In genomic region chr16:56673916-56674315, GRCh38 we compare ENCODE assay signal across 9 cellular contexts. TPM values are rescaled to one million over a fixed set of nuclear protein-coding genes. Genes with fewer than 3 reads are reported as not detected.
DNase-seq lines count a peak whose midpoint lies in the region; ATAC-seq, FAIRE-seq and TF ChIP-seq lines count a peak whose summit lies in the region.
"Had no signal": no experiment of that assay in that cellular context is flagged by ENCODE, and none has a peak within 500 bp of the region (broad histone marks: within the 10 kb centered on the region; RNA-seq: fewer than 3 reads in every experiment).

No MANE protein-coding gene starts in this region.

- H3K9me3 Mint-ChIP-seq in CD14-positive monocyte: peaks cover 0 to 14% (median 6%) of the 10 kb centered on the region in 7 donors
- H3K9me3 Mint-ChIP-seq: dendritic cell treated with granulocyte-macrophage colony-stimulating factor and Interleukin-4, amounts not matched to agents 40 ng/mL and 50 ng/mL, for 4 days had no signal

- TF ChIP-seq EP300 in Ishikawa (IDR thresholded peaks at IDR 0.05; ENCODE audit: borderline replicate concordance) (no peak), HepG2 (IDR thresholded peaks at IDR 0.05; ENCODE audit: low read depth in 2 of 2, low read length in 2 of 2) (no peak), HepG2 (CRISPR knock-in tag; IDR thresholded peaks at IDR 0.05; ENCODE audit: borderline replicate concordance) (no peak)

- peak; percentile 58 for TF ChIP-seq CTCF in CD14-positive monocyte (IDR thresholded peaks at IDR 0.05)
- TF ChIP-seq CTCF in astrocyte of the spinal cord (IDR thresholded peaks at IDR 0.05; ENCODE audit: low read depth, low read length): peak; percentile 63
- TF ChIP-seq CTCF in HepG2 (CRISPR knock-in tag; IDR thresholded peaks at IDR 0.05): peak; percentile 83

- peak; percentile 43 for TF ChIP-seq RAD21 in Ishikawa (IDR thresholded peaks at IDR 0.05; ENCODE audit: low read depth)
- TF ChIP-seq RAD21 in HepG2 (CRISPR knock-in tag; IDR thresholded peaks at IDR 0.05): peak; percentile 79

- H2AFZ ChIP-seq in HepG2 (ENCODE audit: low read length): no peak overlapping the region

- ATAC-seq in HepG2: peak; percentile 75
- no peak for ATAC-seq in GM18907 (IDR thresholded peaks at IDR 0.05; ENCODE audit: unreplicated experiment)
- ATAC-seq in aorta (ENCODE audit: low FRiP score): no peak

- no peak overlapping the region for H3K27ac ChIP-seq in HepG2 (ENCODE audit: extremely low read length, insufficient read depth, low read length)
- H3K27ac ChIP-seq in aorta (ENCODE audit: low read depth in 1 of 2, low read length in 2 of 2): no peak overlapping the region
- H3K27ac ChIP-seq in effector memory CD4-positive, alpha-beta T cell (ENCODE audit: insufficient read depth, low read length, poor library complexity, severe bottlenecking): no peak overlapping the region

- in situ Hi-C loops in astrocyte of the spinal cord (cut with HindIII; ENCODE audit: low sequenced_read_pairs): no loop called here
- in situ Hi-C loops in HepG2 (cut with HindIII; ENCODE audit: extremely low pct_ligation_motif_present, low pct_unique_long_range_greater_than_20kb): no loop called here

- intact Hi-C loops in CD14-positive monocyte (cut with micrococcal nuclease): no loop called here
- intact Hi-C loops in HepG2 (cut with micrococcal nuclease; ENCODE audit: unreplicated experiment): loop anchor here (1.0 to 5.0 kb wide), 2 partner anchors 28 to 188 kb away; no protein-coding TSS in a partner anchor
- intact Hi-C loops in aorta (cut with DNase I): loop anchor here in 1 of 2 donors (2.0 kb wide), 1 partner anchor 29 kb away; no protein-coding TSS in a partner anchor

- no peak overlapping the region for H3K9ac ChIP-seq in HepG2 (ENCODE audit: insufficient read depth, low read depth, low read length)

- 24% methylated on average over 12 of the region's 12 CpGs for WGBS in HepG2 (ENCODE audit: low lambda C conversion rate)
- 44 to 46% methylated on average over 12 of the region's 12 CpGs for WGBS in aorta, 2 donors

- H4K20me1 ChIP-seq in HepG2 (ENCODE audit: insufficient read depth, low read length): no peaks in the 10 kb centered on the region

- H3K4me3 ChIP-seq in astrocyte of the spinal cord (ENCODE audit: low read depth, low read length) (no peak overlapping the region), HepG2 (replicated peaks in 1 of 3; ENCODE audit: insufficient read depth in 1 of 3, low read depth in 2 of 3, low read length in 3 of 3) (no peak overlapping the region), aorta (ENCODE audit: low read length in 2 of 2) (no peak overlapping the region)
- H3K4me3 ChIP-seq in effector memory CD4-positive, alpha-beta T cell (ENCODE audit: insufficient read depth, low read depth, low read length, poor library complexity, severe bottlenecking): no peak overlapping the region

- H3K36me3 ChIP-seq in HepG2 (replicated peaks in 1 of 2; ENCODE audit: control insufficient read depth in 1 of 2, insufficient read depth in 2 of 2, low read length in 2 of 2) (no peaks in the 10 kb centered on the region), aorta (ENCODE audit: control insufficient read depth in 1 of 2, insufficient read depth in 2 of 2, low read length in 1 of 2) (no peaks in the 10 kb centered on the region)
- H3K36me3 ChIP-seq in effector memory CD4-positive, alpha-beta T cell (ENCODE audit: control insufficient read depth, insufficient read depth, low read length): no peaks in the 10 kb centered on the region

- H3K27ac Mint-ChIP-seq in CD14-positive monocyte: peak overlapping the region in 2 of 7 donors; percentile 9 to 73
- H3K27ac Mint-ChIP-seq: dendritic cell treated with granulocyte-macrophage colony-stimulating factor and Interleukin-4, amounts not matched to agents 40 ng/mL and 50 ng/mL, for 4 days had no signal

- CTCF ChIA-PET in HepG2 (lab: Yijun Ruan, JAX; ENCODE audit: low intra/inter-chr PET ratio, low total read pairs): interaction anchor here (1.2 to 3.8 kb wide), 2 partner anchors 28 to 116 kb away, joined by 3 to 36 read pairs; no protein-coding TSS in a partner anchor

- H3K4me3 Mint-ChIP-seq in CD14-positive monocyte: peak overlapping the region in 1 of 2 donors; percentile 41
- H3K4me3 Mint-ChIP-seq: dendritic cell treated with granulocyte-macrophage colony-stimulating factor and Interleukin-4, amounts not matched to agents 40 ng/mL and 50 ng/mL, for 4 days had no signal

- H3K36me3 Mint-ChIP-seq in CD14-positive monocyte: peaks cover 5 to 7% of the 10 kb centered on the region in 2 donors

- BruUV-seq in HepG2 (replicated peaks; lab: Mats Ljungman, UMichigan): no TSS peak

- peaks cover 21% of the 10 kb centered on the region for H3K4me1 Mint-ChIP-seq in CD14-positive monocyte

- H3K4me1 ChIP-seq in HepG2 (ENCODE audit: insufficient read depth, low read length): 0 out of 2 replicates have a peak, but pooled peaks cover 3% of the 10 kb centered on the region
- no peaks in the 10 kb centered on the region for H3K4me1 ChIP-seq in aorta (ENCODE audit: control insufficient read depth in 1 of 2, insufficient read depth in 2 of 2, low read length in 2 of 2)
- H3K4me1 ChIP-seq in effector memory CD4-positive, alpha-beta T cell (ENCODE audit: control insufficient read depth, insufficient read depth, low read length, poor library complexity, severe bottlenecking): peaks cover 6% of the 10 kb centered on the region

- DNase-seq in CD14-positive monocyte (ENCODE audit: low spot score) (no peak), astrocyte of the spinal cord (ENCODE audit: low read depth, low spot score) (peak; percentile 27), HepG2 (ENCODE audit: low spot score) (peak; percentile 47), aorta (no peak), activated T-cell treated with anti-CD3 and anti-CD28 coated beads for 4 hours (no peak)
- DNase-seq in effector memory CD4-positive, alpha-beta T cell: no peak

- H3K4me2 ChIP-seq in HepG2 (ENCODE audit: low read depth, low read length): no peak overlapping the region

- POLR2A ChIA-PET in HepG2 (lab: Yijun Ruan, JAX): no interaction called here

- H3K27me3 ChIP-seq in HepG2 (ENCODE audit: control insufficient read depth in 1 of 2, insufficient read depth in 2 of 2, low read length in 2 of 2): peaks cover 6 to 49% of the 10 kb centered on the region in 2 experiments
- no peaks in the 10 kb centered on the region for H3K27me3 ChIP-seq in aorta (ENCODE audit: control insufficient read depth in 1 of 2, insufficient read depth in 2 of 2, low read length in 1 of 2)
- H3K27me3 ChIP-seq in effector memory CD4-positive, alpha-beta T cell (replicated peaks; ENCODE audit: control insufficient read depth, insufficient read depth, low read length, poor library complexity, severe bottlenecking): peaks cover 13% of the 10 kb centered on the region

- no peak for TF ChIP-seq POLR2A in HepG2 (IDR thresholded peaks at IDR 0.05; ENCODE audit: insufficient read depth in 1 of 2, low read depth in 2 of 2, low read length in 2 of 2)

- FAIRE-seq in HepG2 (lab: Jason Lieb, UNC): peak; percentile 77

- H3K9me3 ChIP-seq in HepG2 (ENCODE audit: low read length): no peaks in the 10 kb centered on the region
- no peaks in the 10 kb centered on the region for H3K9me3 ChIP-seq in aorta (ENCODE audit: control insufficient read depth, low read length)
- no peaks in the 10 kb centered on the region for H3K9me3 ChIP-seq in effector memory CD4-positive, alpha-beta T cell (ENCODE audit: control insufficient read depth, low read length)

- H3K27me3 Mint-ChIP-seq in CD14-positive monocyte (ENCODE audit: low read depth in 3 of 3): peaks cover 80 to 90% (median 88%) of the 10 kb centered on the region in 3 donors

- no peaks in the 10 kb centered on the region for H3K79me2 ChIP-seq in HepG2 (ENCODE audit: insufficient read depth, low read length)

RNA-seq across cellular contexts. Expression of gene MT1H, which starts 4.3 kb away (rescaled TPM):
- polyA plus RNA-seq in CD14-positive monocyte: under 1 TPM in 1 of 2 donors, not detected in 1; 0.76 TPM
- total RNA-seq in HepG2 (2016; rRNA removed; fragmentation: Illumina TruSeq; extraction: Trizol): 0.60 TPM in 1 of 2 replicates, not detected in the other
- not detected in 2 replicates for total RNA-seq in HepG2 (2016; cell fraction: cytosol; rRNA removed; fragmentation: Illumina TruSeq; extraction: Trizol; ENCODE audit: low read depth)
- not detected in 2 replicates for total RNA-seq in HepG2 (2016; cell fraction: insoluble cytoplasmic fraction; rRNA removed; fragmentation: Illumina TruSeq; extraction: Trizol)
- total RNA-seq in HepG2 (2016; cell fraction: membrane; rRNA removed; fragmentation: Illumina TruSeq; extraction: Trizol): not detected in 2 replicates
- 0.65 TPM in 1 of 2 replicates, not detected in the other for total RNA-seq in HepG2 (2016; cell fraction: nucleus; rRNA removed; fragmentation: Illumina TruSeq; extraction: Trizol)
- polyA plus RNA-seq in HepG2 (2011; rRNA removed): not detected in 2 replicates
- polyA plus RNA-seq in HepG2 (2011; cell fraction: cytosol; rRNA removed): not detected in 2 replicates
- not detected in 2 replicates for polyA plus RNA-seq in HepG2 (2011; cell fraction: nucleus; rRNA removed)
- polyA plus RNA-seq in HepG2 (2012): not detected in 2 replicates
- polyA plus RNA-seq in HepG2 (2016; cell fraction: cytosol; fragmentation: Illumina TruSeq; extraction: Trizol; ENCODE audit: low read depth): 0.37 TPM in 1 of 2 replicates, not detected in the other
- polyA plus RNA-seq in HepG2 (2016; cell fraction: insoluble cytoplasmic fraction; fragmentation: Illumina TruSeq; extraction: Trizol; ENCODE audit: low read depth): 1.2 TPM in 1 of 2 replicates, not detected in the other
- polyA plus RNA-seq in HepG2 (2016; cell fraction: membrane; fragmentation: Illumina TruSeq; extraction: Trizol; ENCODE audit: low read depth): not detected in 2 replicates
- polyA plus RNA-seq in HepG2 (2016; cell fraction: nucleus; fragmentation: Illumina TruSeq; extraction: Trizol; ENCODE audit: insufficient read depth, low read depth): 2.4 TPM in 1 of 2 replicates, not detected in the other
- not detected in 2 replicates for polyA minus RNA-seq in HepG2 (2011; rRNA and poly(A)+ RNA removed; ENCODE audit: low replicate concordance)
- not detected in 2 replicates for polyA minus RNA-seq in HepG2 (2011; cell fraction: cytosol; rRNA and poly(A)+ RNA removed)
- polyA minus RNA-seq in HepG2 (2011; cell fraction: nucleus; rRNA and poly(A)+ RNA removed): not detected in 2 replicates
- 1 to 10 TPM in 1 of 2 donors, not detected in 1; 1.6 TPM for total RNA-seq in aorta
- 10 to 100 TPM in 1 of 2 donors, 1 to 10 TPM in 1; 3.0 to 12.6 TPM for polyA plus RNA-seq in aorta

RNA-seq across cellular contexts. Expression of gene MT1G, which starts 6.1 kb away (rescaled TPM):
- polyA plus RNA-seq in CD14-positive monocyte (1 to 10 TPM in 1 of 2 donors, not detected in 1; 1.4 TPM), HepG2 (2011; rRNA removed) (1.1 and 3.6 TPM in 2 replicates), aorta (100 to 1,000 TPM in 1 of 2 donors, 10 to 100 TPM in 1; 13.9 to 118 TPM)
- total RNA-seq in HepG2 (2016; rRNA removed; fragmentation: Illumina TruSeq; extraction: Trizol) (377 and 511 TPM in 2 replicates), aorta (10 to 100 TPM in 1 of 2 donors, 1 to 10 TPM in 1; 5.3 to 49.1 TPM)
- total RNA-seq in HepG2 (2016; cell fraction: cytosol; rRNA removed; fragmentation: Illumina TruSeq; extraction: Trizol; ENCODE audit: low read depth): 81.8 and 119 TPM in 2 replicates
- total RNA-seq in HepG2 (2016; cell fraction: insoluble cytoplasmic fraction; rRNA removed; fragmentation: Illumina TruSeq; extraction: Trizol): 362 and 548 TPM in 2 replicates
- 191 and 213 TPM in 2 replicates for total RNA-seq in HepG2 (2016; cell fraction: membrane; rRNA removed; fragmentation: Illumina TruSeq; extraction: Trizol)
- total RNA-seq in HepG2 (2016; cell fraction: nucleus; rRNA removed; fragmentation: Illumina TruSeq; extraction: Trizol): 142 and 170 TPM in 2 replicates
- polyA plus RNA-seq in HepG2 (2011; cell fraction: cytosol; rRNA removed): 1.00 and 10.2 TPM in 2 replicates
- polyA plus RNA-seq in HepG2 (2011; cell fraction: nucleus; rRNA removed): 2.0 and 3.1 TPM in 2 replicates
- polyA plus RNA-seq in HepG2 (2012): 11.3 and 12.1 TPM in 2 replicates
- polyA plus RNA-seq in HepG2 (2016; cell fraction: cytosol; fragmentation: Illumina TruSeq; extraction: Trizol; ENCODE audit: low read depth): 179 and 216 TPM in 2 replicates
- 943 and 977 TPM in 2 replicates for polyA plus RNA-seq in HepG2 (2016; cell fraction: insoluble cytoplasmic fraction; fragmentation: Illumina TruSeq; extraction: Trizol; ENCODE audit: low read depth)
- polyA plus RNA-seq in HepG2 (2016; cell fraction: membrane; fragmentation: Illumina TruSeq; extraction: Trizol; ENCODE audit: low read depth): 335 and 361 TPM in 2 replicates
- polyA plus RNA-seq in HepG2 (2016; cell fraction: nucleus; fragmentation: Illumina TruSeq; extraction: Trizol; ENCODE audit: insufficient read depth, low read depth): 454 and 473 TPM in 2 replicates
- polyA minus RNA-seq in HepG2 (2011; rRNA and poly(A)+ RNA removed; ENCODE audit: low replicate concordance): 4.1 TPM in 1 of 2 replicates, not detected in the other
- polyA minus RNA-seq in HepG2 (2011; cell fraction: cytosol; rRNA and poly(A)+ RNA removed): 2.0 TPM in 1 of 2 replicates, not detected in the other
- not detected in 2 replicates for polyA minus RNA-seq in HepG2 (2011; cell fraction: nucleus; rRNA and poly(A)+ RNA removed)

RNA-seq across cellular contexts. Expression of gene MT1X, which starts 8.4 kb away (rescaled TPM):
- 10 to 100 TPM; 55.4 to 87.9 TPM for polyA plus RNA-seq in CD14-positive monocyte
- 288 and 327 TPM in 2 replicates for total RNA-seq in HepG2 (2016; rRNA removed; fragmentation: Illumina TruSeq; extraction: Trizol)
- 73.9 and 100 TPM in 2 replicates for total RNA-seq in HepG2 (2016; cell fraction: cytosol; rRNA removed; fragmentation: Illumina TruSeq; extraction: Trizol; ENCODE audit: low read depth)
- total RNA-seq in HepG2 (2016; cell fraction: insoluble cytoplasmic fraction; rRNA removed; fragmentation: Illumina TruSeq; extraction: Trizol): 257 and 313 TPM in 2 replicates
- 97.1 and 117 TPM in 2 replicates for total RNA-seq in HepG2 (2016; cell fraction: membrane; rRNA removed; fragmentation: Illumina TruSeq; extraction: Trizol)
- total RNA-seq in HepG2 (2016; cell fraction: nucleus; rRNA removed; fragmentation: Illumina TruSeq; extraction: Trizol): 90.2 and 125 TPM in 2 replicates
- 9.8 and 19.7 TPM in 2 replicates for polyA plus RNA-seq in HepG2 (2011; rRNA removed)
- polyA plus RNA-seq in HepG2 (2011; cell fraction: cytosol; rRNA removed): 45.2 and 131 TPM in 2 replicates
- 13.2 and 26.8 TPM in 2 replicates for polyA plus RNA-seq in HepG2 (2011; cell fraction: nucleus; rRNA removed)
- polyA plus RNA-seq in HepG2 (2012): 19.2 and 23.8 TPM in 2 replicates
- polyA plus RNA-seq in HepG2 (2016; cell fraction: cytosol; fragmentation: Illumina TruSeq; extraction: Trizol; ENCODE audit: low read depth): 63.5 and 83.4 TPM in 2 replicates
- polyA plus RNA-seq in HepG2 (2016; cell fraction: insoluble cytoplasmic fraction; fragmentation: Illumina TruSeq; extraction: Trizol; ENCODE audit: low read depth): 331 and 345 TPM in 2 replicates
- polyA plus RNA-seq in HepG2 (2016; cell fraction: membrane; fragmentation: Illumina TruSeq; extraction: Trizol; ENCODE audit: low read depth): 110 and 112 TPM in 2 replicates
- polyA plus RNA-seq in HepG2 (2016; cell fraction: nucleus; fragmentation: Illumina TruSeq; extraction: Trizol; ENCODE audit: insufficient read depth, low read depth): 198 and 202 TPM in 2 replicates
- polyA minus RNA-seq in HepG2 (2011; rRNA and poly(A)+ RNA removed; ENCODE audit: low replicate concordance): 60.6 and 119 TPM in 2 replicates
- polyA minus RNA-seq in HepG2 (2011; cell fraction: cytosol; rRNA and poly(A)+ RNA removed): 14.0 and 19.4 TPM in 2 replicates
- polyA minus RNA-seq in HepG2 (2011; cell fraction: nucleus; rRNA and poly(A)+ RNA removed): 6.5 and 8.1 TPM in 2 replicates
- 100 to 1,000 TPM in 1 of 2 donors, 10 to 100 TPM in 1; 62.0 to 559 TPM for total RNA-seq in aorta
- 1,000 to 10,000 TPM in 1 of 2 donors, 100 to 1,000 TPM in 1; 277 to 1,132 TPM for polyA plus RNA-seq in aorta

RNA-seq across cellular contexts. Expression of gene MT1F, which starts 16.2 kb away (rescaled TPM):
- polyA plus RNA-seq in CD14-positive monocyte: 10 to 100 TPM; 13.6 to 21.9 TPM
- total RNA-seq in HepG2 (2016; rRNA removed; fragmentation: Illumina TruSeq; extraction: Trizol): 169 and 211 TPM in 2 replicates
- 74.8 and 116 TPM in 2 replicates for total RNA-seq in HepG2 (2016; cell fraction: cytosol; rRNA removed; fragmentation: Illumina TruSeq; extraction: Trizol; ENCODE audit: low read depth)
- total RNA-seq in HepG2 (2016; cell fraction: insoluble cytoplasmic fraction; rRNA removed; fragmentation: Illumina TruSeq; extraction: Trizol): 152 and 218 TPM in 2 replicates
- 102 and 129 TPM in 2 replicates for total RNA-seq in HepG2 (2016; cell fraction: membrane; rRNA removed; fragmentation: Illumina TruSeq; extraction: Trizol)
- 74.7 and 86.2 TPM in 2 replicates for total RNA-seq in HepG2 (2016; cell fraction: nucleus; rRNA removed; fragmentation: Illumina TruSeq; extraction: Trizol)
- polyA plus RNA-seq in HepG2 (2011; rRNA removed): 1.2 and 1.9 TPM in 2 replicates
- polyA plus RNA-seq in HepG2 (2011; cell fraction: cytosol; rRNA removed): 0.65 and 3.2 TPM in 2 replicates
- polyA plus RNA-seq in HepG2 (2011; cell fraction: nucleus; rRNA removed): 0.74 and 1.2 TPM in 2 replicates
- polyA plus RNA-seq in HepG2 (2012): 7.4 and 10.6 TPM in 2 replicates
- 118 and 166 TPM in 2 replicates for polyA plus RNA-seq in HepG2 (2016; cell fraction: cytosol; fragmentation: Illumina TruSeq; extraction: Trizol; ENCODE audit: low read depth)
- 244 and 275 TPM in 2 replicates for polyA plus RNA-seq in HepG2 (2016; cell fraction: insoluble cytoplasmic fraction; fragmentation: Illumina TruSeq; extraction: Trizol; ENCODE audit: low read depth)
- 146 and 151 TPM in 2 replicates for polyA plus RNA-seq in HepG2 (2016; cell fraction: membrane; fragmentation: Illumina TruSeq; extraction: Trizol; ENCODE audit: low read depth)
- polyA plus RNA-seq in HepG2 (2016; cell fraction: nucleus; fragmentation: Illumina TruSeq; extraction: Trizol; ENCODE audit: insufficient read depth, low read depth): 115 and 132 TPM in 2 replicates
- polyA minus RNA-seq in HepG2 (2011; rRNA and poly(A)+ RNA removed; ENCODE audit: low replicate concordance): 0.28 and 5.1 TPM in 2 replicates
- 1.3 and 2.2 TPM in 2 replicates for polyA minus RNA-seq in HepG2 (2011; cell fraction: cytosol; rRNA and poly(A)+ RNA removed)
- 0.64 TPM in 1 of 2 replicates, not detected in the other for polyA minus RNA-seq in HepG2 (2011; cell fraction: nucleus; rRNA and poly(A)+ RNA removed)
- 10 to 100 TPM; 14.4 to 19.1 TPM for total RNA-seq in aorta
- polyA plus RNA-seq in aorta: 10 to 100 TPM in 1 of 2 donors, 1 to 10 TPM in 1; 9.0 to 81.1 TPM

RNA-seq across cellular contexts. Expression of gene MT1B, which starts 22.2 kb away (rescaled TPM):
- polyA plus RNA-seq in CD14-positive monocyte: not detected
- 0.89 TPM in 1 of 2 replicates, not detected in the other for total RNA-seq in HepG2 (2016; rRNA removed; fragmentation: Illumina TruSeq; extraction: Trizol)
- total RNA-seq in HepG2 (2016; cell fraction: cytosol; rRNA removed; fragmentation: Illumina TruSeq; extraction: Trizol; ENCODE audit: low read depth): not detected in 2 replicates
- 0.45 TPM in 1 of 2 replicates, not detected in the other for total RNA-seq in HepG2 (2016; cell fraction: insoluble cytoplasmic fraction; rRNA removed; fragmentation: Illumina TruSeq; extraction: Trizol)
- not detected in 2 replicates for total RNA-seq in HepG2 (2016; cell fraction: membrane; rRNA removed; fragmentation: Illumina TruSeq; extraction: Trizol)
- not detected in 2 replicates for total RNA-seq in HepG2 (2016; cell fraction: nucleus; rRNA removed; fragmentation: Illumina TruSeq; extraction: Trizol)
- polyA plus RNA-seq in HepG2 (2011; rRNA removed): not detected in 2 replicates
- not detected in 2 replicates for polyA plus RNA-seq in HepG2 (2011; cell fraction: cytosol; rRNA removed)
- not detected in 2 replicates for polyA plus RNA-seq in HepG2 (2011; cell fraction: nucleus; rRNA removed)
- not detected in 2 replicates for polyA plus RNA-seq in HepG2 (2012)
- 1.1 TPM in 1 of 2 replicates, not detected in the other for polyA plus RNA-seq in HepG2 (2016; cell fraction: cytosol; fragmentation: Illumina TruSeq; extraction: Trizol; ENCODE audit: low read depth)
- polyA plus RNA-seq in HepG2 (2016; cell fraction: insoluble cytoplasmic fraction; fragmentation: Illumina TruSeq; extraction: Trizol; ENCODE audit: low read depth): 1.3 TPM in 1 of 2 replicates, not detected in the other
- not detected in 2 replicates for polyA plus RNA-seq in HepG2 (2016; cell fraction: membrane; fragmentation: Illumina TruSeq; extraction: Trizol; ENCODE audit: low read depth)
- polyA plus RNA-seq in HepG2 (2016; cell fraction: nucleus; fragmentation: Illumina TruSeq; extraction: Trizol; ENCODE audit: insufficient read depth, low read depth): not detected in 2 replicates
- polyA minus RNA-seq in HepG2 (2011; rRNA and poly(A)+ RNA removed; ENCODE audit: low replicate concordance): not detected in 2 replicates
- not detected in 2 replicates for polyA minus RNA-seq in HepG2 (2011; cell fraction: cytosol; rRNA and poly(A)+ RNA removed)
- polyA minus RNA-seq in HepG2 (2011; cell fraction: nucleus; rRNA and poly(A)+ RNA removed): not detected in 2 replicates
- not detected for total RNA-seq in aorta
- not detected for polyA plus RNA-seq in aorta

Comparison
In these comparisons a context has a peak if more than half of its experiments do, and no peak if none do; other contexts are left out.
1. DNase-seq: peak in astrocyte of the spinal cord (single experiment) and HepG2 (single experiment); none in CD14-positive monocyte (single experiment), aorta (0 of 2), activated T-cell treated with anti-CD3 and anti-CD28 coated beads for 4 hours (single experiment) and effector memory CD4-positive, alpha-beta T cell (0 of 3).
2. Peak in every context shown above with its lines, with median percentiles within 50 percentile points of each other: CTCF ChIP-seq.